Comparison of ENCODE assay signal across 8 cellular contexts in the genomic region with DNA sequence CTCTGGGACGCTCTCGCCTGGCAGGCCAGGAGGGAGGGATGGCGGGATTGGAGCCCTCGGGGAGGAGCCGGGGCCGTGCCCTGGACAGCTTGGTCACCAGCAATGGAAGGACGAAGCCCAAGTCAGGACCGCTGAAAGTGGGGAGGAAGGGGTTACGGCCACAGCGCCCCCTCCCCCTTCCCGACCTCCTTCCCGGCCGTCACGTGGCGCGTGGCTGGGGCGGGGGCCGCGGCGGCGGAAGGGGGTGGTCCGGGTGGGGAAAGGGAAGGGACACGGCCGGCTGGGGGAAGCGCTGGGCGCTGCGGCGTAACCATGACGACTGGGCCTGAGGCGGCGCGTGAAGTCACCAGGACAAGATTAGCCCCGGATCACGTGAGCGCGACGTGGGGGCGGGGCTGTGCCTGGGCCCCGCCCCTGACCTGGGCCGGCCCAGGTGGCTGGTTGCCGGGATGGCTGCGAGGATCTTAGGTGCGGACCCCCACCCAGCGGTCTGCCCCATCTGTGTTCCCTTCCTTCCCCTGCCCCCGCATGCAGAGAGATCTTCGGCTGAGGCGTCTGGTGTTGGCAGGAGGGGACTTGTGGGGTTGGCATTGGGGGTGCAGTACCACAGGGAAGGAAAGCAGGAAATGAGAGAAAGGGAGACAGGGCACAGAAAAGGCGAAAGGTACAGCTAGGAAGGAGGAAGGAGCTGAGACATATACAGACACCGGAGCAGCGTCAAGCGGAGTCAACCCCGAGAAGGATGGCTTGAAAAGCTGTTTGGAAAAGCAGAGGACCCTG. TPM values are rescaled to one million over a fixed set of nuclear protein-coding genes. Genes with fewer than 3 reads are reported as not detected.
DNase-seq lines count a peak whose midpoint lies in the region; ATAC-seq and TF ChIP-seq lines count a peak whose summit lies in the region.

No MANE protein-coding gene starts in this region.

- intact Hi-C loops in CD14-positive monocyte (cut with micrococcal nuclease): no loop called here

- H3K4me3 Mint-ChIP-seq in CD14-positive monocyte (peak overlapping the region; percentile 82 to 95), memory B cell (peak overlapping the region; percentile 86)

- peaks cover 39% of the 10 kb centered on the region for H3K4me1 Mint-ChIP-seq in CD14-positive monocyte
- peaks cover 19% of the 10 kb centered on the region for H3K4me1 Mint-ChIP-seq in memory B cell

- H3K27me3 Mint-ChIP-seq in CD14-positive monocyte (ENCODE audit: low read depth in 3 of 3): peaks cover 0 to 2% (median 0%) of the 10 kb centered on the region in 3 donors
- H3K27me3 Mint-ChIP-seq in memory B cell: no peaks in the 10 kb centered on the region

- peak; percentile 92 for DNase-seq in CD14-positive monocyte (ENCODE audit: low spot score)
- DNase-seq in NCI-H82 treated with DMSO at 0.1 percent for 48 hours (lab: John Stamatoyannopoulos, UW; ENCODE audit: unreplicated experiment): peak; percentile 78
- DNase-seq in activated CD8-positive, alpha-beta memory T cell treated with anti-CD3 and anti-CD28 coated beads for 4 hours (ENCODE audit: low read depth in 2 of 2): peak; percentile 67 to 75
- DNase-seq in effector CD8-positive, alpha-beta T cell (lab: John Stamatoyannopoulos, UW): peak; percentile 80
- peak; percentile 84 to 88 for DNase-seq in memory B cell (ENCODE audit: low spot score in 2 of 2)
- peak; percentile 68 to 84 (median 78) for DNase-seq in stimulated activated CD4-positive, alpha-beta T cell treated with anti-CD3 and anti-CD28 coated beads, TNF-alpha, amount 100 ng/mL, for 48 hours (ENCODE audit: low read depth in 3 of 3)

- H3K27ac Mint-ChIP-seq in CD14-positive monocyte: peak overlapping the region; percentile 80 to 93 (median 88)
- peak overlapping the region; percentile 90 for H3K27ac Mint-ChIP-seq in memory B cell

- no peak for TF ChIP-seq CTCF in CD14-positive monocyte (IDR thresholded peaks at IDR 0.05)

- ATAC-seq in GM19397 (IDR thresholded peaks at IDR 0.05; ENCODE audit: unreplicated experiment) (peak; percentile 95), HG03571 (IDR thresholded peaks at IDR 0.05; ENCODE audit: unreplicated experiment) (peak; percentile 89), memory B cell (ENCODE audit: low read depth) (peak; percentile 98)

- H3K36me3 Mint-ChIP-seq in CD14-positive monocyte: no peaks in the 10 kb centered on the region
- H3K36me3 Mint-ChIP-seq in memory B cell: no peaks in the 10 kb centered on the region

- H3K9me3 Mint-ChIP-seq in CD14-positive monocyte (no peaks in the 10 kb centered on the region), memory B cell (no peaks in the 10 kb centered on the region)

RNA-seq across cellular contexts. Expression of a gene that starts 6.2 kb away (rescaled TPM):
- 1 to 10 TPM; 1.7 to 2.0 TPM for polyA plus RNA-seq in CD14-positive monocyte

RNA-seq across cellular contexts. Expression of a gene that starts 8.1 kb away (rescaled TPM):
- 10 to 100 TPM; 16.6 to 24.4 TPM for polyA plus RNA-seq in CD14-positive monocyte

RNA-seq across cellular contexts. Expression of a gene that starts 14.3 kb away (rescaled TPM):
- not detected for polyA plus RNA-seq in CD14-positive monocyte

RNA-seq across cellular contexts. Expression of a gene that starts 41.1 kb away (rescaled TPM):
- polyA plus RNA-seq in CD14-positive monocyte: 10 to 100 TPM; 79.6 to 81.9 TPM

RNA-seq across cellular contexts. Expression of a gene that starts 51.5 kb away (rescaled TPM):
- 100 to 1,000 TPM; 591 to 670 TPM for polyA plus RNA-seq in CD14-positive monocyte

Comparison
In these comparisons a context has a peak if more than half of its experiments do, and no peak if none do; other contexts are left out.
1. Peak in every context shown above with its lines: DNase-seq and ATAC-seq.